ENCODE assay signal across 11 cellular contexts in genomic region chr6:19210849-19211590, GRCh38.
DNase-seq lines count a peak whose midpoint lies in the region; TF ChIP-seq lines count a peak whose summit lies in the region.
"Had no signal": no experiment of that assay in that cellular context is flagged by ENCODE, and none has a peak within 500 bp of the region (broad histone marks: within the 10 kb centered on the region; RNA-seq: fewer than 3 reads in every experiment).

No MANE protein-coding gene starts in this region.

- no peaks in the 10 kb centered on the region for H3K4me1 ChIP-seq in endodermal cell (ENCODE audit: control insufficient read depth, insufficient read depth, low read length)
- H3K4me1 ChIP-seq: colonic mucosa had no signal

- H3K36me3 Mint-ChIP-seq in activated CD4-positive, alpha-beta T cell treated with anti-CD3 and anti-CD28 coated beads, Interleukin-2, amount 10 ng/mL, durations not matched to agents 24 days and 14 days (ENCODE audit: low read depth): no peaks in the 10 kb centered on the region
- no peaks in the 10 kb centered on the region for H3K36me3 Mint-ChIP-seq in endodermal cell (ENCODE audit: low read depth)
- no peaks in the 10 kb centered on the region for H3K36me3 Mint-ChIP-seq in progenitor cell of endocrine pancreas (ENCODE audit: insufficient read depth)

- H3K27me3 ChIP-seq in endodermal cell (ENCODE audit: control insufficient read depth, insufficient read depth, low read length, poor library complexity, severe bottlenecking): no peaks in the 10 kb centered on the region
- H3K27me3 ChIP-seq: colonic mucosa had no signal

- no peaks in the 10 kb centered on the region for H3K36me3 ChIP-seq in endodermal cell (ENCODE audit: control insufficient read depth, insufficient read depth, low read length)
- H3K36me3 ChIP-seq: colonic mucosa had no signal

- no peak overlapping the region for H3K27ac Mint-ChIP-seq in activated CD4-positive, alpha-beta T cell treated with anti-CD3 and anti-CD28 coated beads, Interleukin-2, amount 10 ng/mL, durations not matched to agents 24 days and 14 days
- H3K27ac Mint-ChIP-seq in endodermal cell (no peak overlapping the region), progenitor cell of endocrine pancreas (peak overlapping the region; percentile 41)

- TF ChIP-seq CTCF in LNCaP clone FGC (IDR thresholded peaks at IDR 0.05; ENCODE audit: control insufficient read depth, extremely low read depth, insufficient read depth) (peak; percentile 24; the same call in 1 of the 2 replicates), endodermal cell (conservative IDR thresholded peaks at IDR 0.05) (peak; percentile 77), progenitor cell of endocrine pancreas (IDR thresholded peaks at IDR 0.05; ENCODE audit: unreplicated experiment) (peak; percentile 43)

- H3K27me3 Mint-ChIP-seq in activated CD4-positive, alpha-beta T cell treated with anti-CD3 and anti-CD28 coated beads, Interleukin-2, amount 10 ng/mL, durations not matched to agents 24 days and 14 days: no peaks in the 10 kb centered on the region
- H3K27me3 Mint-ChIP-seq in endodermal cell (ENCODE audit: insufficient read depth) (no peaks in the 10 kb centered on the region), progenitor cell of endocrine pancreas (no peaks in the 10 kb centered on the region)

- intact Hi-C loops in activated CD4-positive, alpha-beta T cell treated with anti-CD3 and anti-CD28 coated beads, Interleukin-2, amount 10 ng/mL, durations not matched to agents 24 days and 14 days (cut with micrococcal nuclease): no loop called here

- no peaks in the 10 kb centered on the region for H3K4me1 Mint-ChIP-seq in activated CD4-positive, alpha-beta T cell treated with anti-CD3 and anti-CD28 coated beads, Interleukin-2, amount 10 ng/mL, durations not matched to agents 24 days and 14 days
- H3K4me1 Mint-ChIP-seq in endodermal cell (no peaks in the 10 kb centered on the region), progenitor cell of endocrine pancreas (ENCODE audit: low read depth) (no peaks in the 10 kb centered on the region)

- DNase-seq in activated CD4-positive, alpha-beta T cell treated with anti-CD3 and anti-CD28 coated beads, Interleukin-2, amount 10 ng/mL, durations not matched to agents 24 days and 14 days: peak; percentile 59
- no peak for DNase-seq in activated CD4-positive, alpha-beta T cell treated with anti-CD3 and anti-CD28 coated beads for 1 hour
- DNase-seq in LNCaP clone FGC (ENCODE audit: low read depth): no peak
- DNase-seq in endodermal cell: peak; percentile 84
- no peak for DNase-seq in progenitor cell of endocrine pancreas (ENCODE audit: low spot score, unreplicated experiment)
- no peak for DNase-seq in NCI-H1436 (lab: John Stamatoyannopoulos, UW)
- DNase-seq in NCI-H526 treated with DMSO at 0.1 percent for 48 hours (lab: John Stamatoyannopoulos, UW): no peak
- DNase-seq in cerebellar cortex (ENCODE audit: low spot score): no peak
- DNase-seq: colonic mucosa, IMR-90 had no signal

- no peak overlapping the region for H3K4me3 Mint-ChIP-seq in activated CD4-positive, alpha-beta T cell treated with anti-CD3 and anti-CD28 coated beads, Interleukin-2, amount 10 ng/mL, durations not matched to agents 24 days and 14 days
- H3K4me3 Mint-ChIP-seq in endodermal cell: no peak overlapping the region
- H3K4me3 Mint-ChIP-seq in progenitor cell of endocrine pancreas (ENCODE audit: low read depth): no peak overlapping the region

- H3K4me3 ChIP-seq in LNCaP clone FGC (ENCODE audit: low read depth, low read length) (no peak overlapping the region), endodermal cell (ENCODE audit: low read length) (no peak overlapping the region)
- H3K4me3 ChIP-seq: colonic mucosa had no signal

- H3K9me3 ChIP-seq in endodermal cell (ENCODE audit: control insufficient read depth, low read length): peaks cover 26% of the 10 kb centered on the region
- H3K9me3 ChIP-seq: colonic mucosa had no signal

- no peak overlapping the region for H3K27ac ChIP-seq in endodermal cell (ENCODE audit: low read depth, low read length)
- H3K27ac ChIP-seq: colonic mucosa, VCaP had no signal

- H3K9ac ChIP-seq in endodermal cell (ENCODE audit: extremely low read depth, low read length, poor library complexity, severe bottlenecking): no peak overlapping the region

- WGBS in endodermal cell (ENCODE audit: insufficient coverage in 1 of 2, insufficient read length in 1 of 2), 2 experiments: 90 to 98% methylated on average over 11 to 14 of the region's 14 CpGs

- no peaks in the 10 kb centered on the region for H3K9me3 Mint-ChIP-seq in activated CD4-positive, alpha-beta T cell treated with anti-CD3 and anti-CD28 coated beads, Interleukin-2, amount 10 ng/mL, durations not matched to agents 24 days and 14 days
- H3K9me3 Mint-ChIP-seq in endodermal cell: peaks cover 7% of the 10 kb centered on the region
- peaks cover 15% of the 10 kb centered on the region for H3K9me3 Mint-ChIP-seq in progenitor cell of endocrine pancreas (ENCODE audit: low read depth)

Comparison
In these comparisons a context has a peak if more than half of its experiments do, and no peak if none do; other contexts are left out.
1. DNase-seq: peak in activated CD4-positive, alpha-beta T cell treated with anti-CD3 and anti-CD28 coated beads, Interleukin-2, amount 10 ng/mL, durations not matched to agents 24 days and 14 days (single experiment) and endodermal cell (single experiment); none in activated CD4-positive, alpha-beta T cell treated with anti-CD3 and anti-CD28 coated beads for 1 hour (single experiment), LNCaP clone FGC (single experiment), progenitor cell of endocrine pancreas (single experiment), NCI-H1436 (single experiment), NCI-H526 treated with DMSO at 0.1 percent for 48 hours (single experiment) and cerebellar cortex (single experiment).
2. CTCF ChIP-seq: peak in every context shown above with its lines; median percentile 77 in endodermal cell; 43 in progenitor cell of endocrine pancreas; 24 in LNCaP clone FGC.